In genomic region chr14:24198845-24199524, GRCh38 we compare ENCODE assay signal across 16 cellular contexts. TPM values are rescaled to one million over a fixed set of nuclear protein-coding genes. Genes with fewer than 3 reads are reported as not detected.
DNase-seq lines count a peak whose midpoint lies in the region; ATAC-seq and TF ChIP-seq lines count a peak whose summit lies in the region.
"Had no signal": no experiment of that assay in that cellular context is flagged by ENCODE, and none has a peak within 500 bp of the region (broad histone marks: within the 10 kb centered on the region; RNA-seq: fewer than 3 reads in every experiment).

No MANE protein-coding gene starts in this region.

- peaks cover 51% of the 10 kb centered on the region for H3K36me3 Mint-ChIP-seq in T-helper 2 cell treated with Interferon-gamma antibody and Interleukin-4, amounts not matched to agents 5 μg/mL and 100 μg/mL, for 36 hours (ENCODE audit: low read depth)
- H3K36me3 Mint-ChIP-seq in activated T-helper 2 cell treated with anti-CD3 and anti-CD28 coated beads, Interferon-gamma antibody, Interleukin-2, Interleukin-4, amounts not matched to agents 10 μg/mL and 5 μg/mL and 100 μg/mL, durations not matched to agents 14 hours and 24 hours and 36 hours (ENCODE audit: low read depth): peaks cover 52% of the 10 kb centered on the region
- H3K36me3 Mint-ChIP-seq in naive thymus-derived CD8-positive, alpha-beta T cell: peaks cover 6 to 33% (median 14%) of the 10 kb centered on the region in 3 donors

- DNase-seq in T-helper 2 cell treated with Interferon-gamma antibody and Interleukin-4, amounts not matched to agents 5 μg/mL and 100 μg/mL, for 36 hours (ENCODE audit: low spot score): no peak
- DNase-seq in T-helper 2 cell: no peak
- no peak for DNase-seq in HEK293T (ENCODE audit: extremely low spot score)
- DNase-seq in activated T-helper 2 cell treated with anti-CD3 and anti-CD28 coated beads, Interferon-gamma antibody, Interleukin-2, Interleukin-4, amounts not matched to agents 10 μg/mL and 5 μg/mL and 100 μg/mL, durations not matched to agents 14 hours and 24 hours and 36 hours (ENCODE audit: low spot score): no peak
- DNase-seq in naive thymus-derived CD8-positive, alpha-beta T cell: no peak
- no peak for DNase-seq in OCI-M1 (lab: John Stamatoyannopoulos, UW)
- no peak for DNase-seq in left lung
- DNase-seq: activated CD4-positive, alpha-beta T cell treated with anti-CD3 and anti-CD28 coated beads for 48 hours; activated naive CD4-positive, alpha-beta T cell treated with Interleukin-2 at 50 U/mL for 16 hours; kidney glomerular epithelial cell; NCI-H446 treated with DMSO at 0.1 percent for 48 hours; testis had no signal

- H3K4me3 ChIP-seq in left lung: no peak overlapping the region
- H3K4me3 ChIP-seq: testis had no signal

- peaks cover 15 to 42% of the 10 kb centered on the region in 2 donors for H3K4me1 ChIP-seq in left lung

- H3K4me1 Mint-ChIP-seq in T-helper 2 cell treated with Interferon-gamma antibody and Interleukin-4, amounts not matched to agents 5 μg/mL and 100 μg/mL, for 36 hours (ENCODE audit: low read depth): peaks cover 29% of the 10 kb centered on the region
- H3K4me1 Mint-ChIP-seq in activated T-helper 2 cell treated with anti-CD3 and anti-CD28 coated beads, Interferon-gamma antibody, Interleukin-2, Interleukin-4, amounts not matched to agents 10 μg/mL and 5 μg/mL and 100 μg/mL, durations not matched to agents 14 hours and 24 hours and 36 hours (ENCODE audit: low read depth): peaks cover 28% of the 10 kb centered on the region
- H3K4me1 Mint-ChIP-seq in naive thymus-derived CD8-positive, alpha-beta T cell: peaks cover 27 to 62% (median 50%) of the 10 kb centered on the region in 4 donors

- peak overlapping the region; percentile 33 for H3K4me3 Mint-ChIP-seq in T-helper 2 cell treated with Interferon-gamma antibody and Interleukin-4, amounts not matched to agents 5 μg/mL and 100 μg/mL, for 36 hours
- peak overlapping the region; percentile 56 for H3K4me3 Mint-ChIP-seq in activated T-helper 2 cell treated with anti-CD3 and anti-CD28 coated beads, Interferon-gamma antibody, Interleukin-2, Interleukin-4, amounts not matched to agents 10 μg/mL and 5 μg/mL and 100 μg/mL, durations not matched to agents 14 hours and 24 hours and 36 hours (ENCODE audit: low read depth)
- H3K4me3 Mint-ChIP-seq in naive thymus-derived CD8-positive, alpha-beta T cell: peak overlapping the region in 8 of 10 donors; percentile 32 to 65 (median 42)

- no peak for ATAC-seq in naive thymus-derived CD8-positive, alpha-beta T cell
- ATAC-seq in GM18873 (IDR thresholded peaks at IDR 0.05; ENCODE audit: low FRiP score, unreplicated experiment) (no peak), left lung (no peak)

- H3K36me3 ChIP-seq in left lung: peaks cover 0 to 32% of the 10 kb centered on the region in 2 donors

- H3K27ac Mint-ChIP-seq in T-helper 2 cell treated with Interferon-gamma antibody and Interleukin-4, amounts not matched to agents 5 μg/mL and 100 μg/mL, for 36 hours: peak overlapping the region; percentile 68
- peak overlapping the region; percentile 54 for H3K27ac Mint-ChIP-seq in activated T-helper 2 cell treated with anti-CD3 and anti-CD28 coated beads, Interferon-gamma antibody, Interleukin-2, Interleukin-4, amounts not matched to agents 10 μg/mL and 5 μg/mL and 100 μg/mL, durations not matched to agents 14 hours and 24 hours and 36 hours
- H3K27ac Mint-ChIP-seq in naive thymus-derived CD8-positive, alpha-beta T cell: peak overlapping the region; percentile 16 to 75 (median 66)

- intact Hi-C loops in activated T-helper 2 cell treated with anti-CD3 and anti-CD28 coated beads, Interferon-gamma antibody, Interleukin-2, Interleukin-4, amounts not matched to agents 10 μg/mL and 5 μg/mL and 100 μg/mL, durations not matched to agents 14 hours and 24 hours and 36 hours (cut with micrococcal nuclease): no loop called here
- intact Hi-C loops in left lung (cut with DNase I): no loop called here

- CTCF ChIA-PET in HEK293T (lab: Yijun Ruan, JAX): no interaction called here

- peaks cover 12% of the 10 kb centered on the region for H3K9me3 Mint-ChIP-seq in T-helper 2 cell treated with Interferon-gamma antibody and Interleukin-4, amounts not matched to agents 5 μg/mL and 100 μg/mL, for 36 hours
- peaks cover 11% of the 10 kb centered on the region for H3K9me3 Mint-ChIP-seq in activated T-helper 2 cell treated with anti-CD3 and anti-CD28 coated beads, Interferon-gamma antibody, Interleukin-2, Interleukin-4, amounts not matched to agents 10 μg/mL and 5 μg/mL and 100 μg/mL, durations not matched to agents 14 hours and 24 hours and 36 hours
- H3K9me3 Mint-ChIP-seq in naive thymus-derived CD8-positive, alpha-beta T cell: peaks cover 0 to 8% (median 0%) of the 10 kb centered on the region in 9 donors

- H3K27me3 Mint-ChIP-seq in T-helper 2 cell treated with Interferon-gamma antibody and Interleukin-4, amounts not matched to agents 5 μg/mL and 100 μg/mL, for 36 hours (ENCODE audit: low read depth): no peaks in the 10 kb centered on the region
- H3K27me3 Mint-ChIP-seq in activated T-helper 2 cell treated with anti-CD3 and anti-CD28 coated beads, Interferon-gamma antibody, Interleukin-2, Interleukin-4, amounts not matched to agents 10 μg/mL and 5 μg/mL and 100 μg/mL, durations not matched to agents 14 hours and 24 hours and 36 hours (ENCODE audit: low read depth): no peaks in the 10 kb centered on the region
- H3K27me3 Mint-ChIP-seq in naive thymus-derived CD8-positive, alpha-beta T cell: no peaks in the 10 kb centered on the region

- H3K9me3 ChIP-seq in left lung: peaks cover 0 to 2% of the 10 kb centered on the region in 2 donors
- H3K9me3 ChIP-seq: testis had no signal

- H3K27me3 ChIP-seq in left lung: no peaks in the 10 kb centered on the region
- H3K27me3 ChIP-seq: testis had no signal

- H3K27ac ChIP-seq in left lung: no peak overlapping the region
- H3K27ac ChIP-seq: testis had no signal

- POLR2A ChIA-PET in HEK293T (lab: Yijun Ruan, JAX): interaction anchor here (1.0 kb wide), 1 partner anchor 14 kb away, joined by 4 read pairs; the partner anchor contains the start of gene CHMP4A
- POLR2A ChIA-PET in naive thymus-derived CD8-positive, alpha-beta T cell (lab: Charles Lee): interaction anchor here (1.6 to 1.7 kb wide), 2 partner anchors 13 to 16 kb away, joined by 5 to 6 read pairs; no protein-coding TSS in a partner anchor

- no peak for TF ChIP-seq CTCF in left lung (IDR thresholded peaks at IDR 0.05)

TF ChIP-seq in HEK293T, 16 proteins besides CTCF, POLR2A, EP300 and RAD21:
- TF ChIP-seq ZNF384 (IDR thresholded peaks at IDR 0.05) (0 out of 2 replicates have a peak, but pooled peaks have one; percentile 46), HDGF (IDR thresholded peaks at IDR 0.05; ENCODE audit: borderline replicate concordance) (no peak)

RNA-seq across cellular contexts. Expression of gene TM9SF1, which starts 3.7 kb away (rescaled TPM):
- 27.8 and 30.8 TPM in 2 replicates for total RNA-seq in activated T-helper 2 cell treated with anti-CD3 and anti-CD28 coated beads, Interferon-gamma antibody, Interleukin-2, Interleukin-4, amounts not matched to agents 10 μg/mL and 5 μg/mL and 100 μg/mL, durations not matched to agents 14 hours and 24 hours and 36 hours
- 10 to 100 TPM; 19.4 to 22.1 TPM for total RNA-seq in naive thymus-derived CD8-positive, alpha-beta T cell
- 10 to 100 TPM; 23.1 to 29.8 (median 29.1) TPM for polyA plus RNA-seq in naive thymus-derived CD8-positive, alpha-beta T cell
- 10 to 100 TPM; 64.9 to 72.5 TPM for total RNA-seq in left lung

RNA-seq across cellular contexts. Expression of gene TSSK4, which starts 6.5 kb away (rescaled TPM):
- total RNA-seq in activated T-helper 2 cell treated with anti-CD3 and anti-CD28 coated beads, Interferon-gamma antibody, Interleukin-2, Interleukin-4, amounts not matched to agents 10 μg/mL and 5 μg/mL and 100 μg/mL, durations not matched to agents 14 hours and 24 hours and 36 hours: 0.21 TPM in 1 of 2 replicates, not detected in the other
- 1 to 10 TPM in 1 of 2 experiments, under 1 TPM in 1; 0.30 to 1.1 TPM for total RNA-seq in naive thymus-derived CD8-positive, alpha-beta T cell
- under 1 TPM; 0.79 to 0.95 (median 0.87) TPM for polyA plus RNA-seq in naive thymus-derived CD8-positive, alpha-beta T cell
- under 1 TPM; 0.37 to 0.55 TPM for total RNA-seq in left lung
- total RNA-seq: A172, LHCN-M2 had no signal
- polyA plus RNA-seq: fibroblast of lung had no signal

RNA-seq across cellular contexts. Expression of gene IPO4, which starts 10.4 kb away (rescaled TPM):
- total RNA-seq in activated T-helper 2 cell treated with anti-CD3 and anti-CD28 coated beads, Interferon-gamma antibody, Interleukin-2, Interleukin-4, amounts not matched to agents 10 μg/mL and 5 μg/mL and 100 μg/mL, durations not matched to agents 14 hours and 24 hours and 36 hours: 77.0 and 80.4 TPM in 2 replicates
- total RNA-seq in naive thymus-derived CD8-positive, alpha-beta T cell: 10 to 100 TPM; 24.4 to 24.8 TPM
- 10 to 100 TPM; 20.2 to 27.5 (median 21.1) TPM for polyA plus RNA-seq in naive thymus-derived CD8-positive, alpha-beta T cell
- total RNA-seq in left lung: 10 to 100 TPM; 25.0 to 62.4 TPM

RNA-seq across cellular contexts. Expression of gene CHMP4A, which starts 14.3 kb away (rescaled TPM):
- 80.0 and 82.4 TPM in 2 replicates for total RNA-seq in activated T-helper 2 cell treated with anti-CD3 and anti-CD28 coated beads, Interferon-gamma antibody, Interleukin-2, Interleukin-4, amounts not matched to agents 10 μg/mL and 5 μg/mL and 100 μg/mL, durations not matched to agents 14 hours and 24 hours and 36 hours
- total RNA-seq in naive thymus-derived CD8-positive, alpha-beta T cell: 100 to 1,000 TPM in 1 of 2 experiments, 10 to 100 TPM in 1; 99.4 to 107 TPM
- polyA plus RNA-seq in naive thymus-derived CD8-positive, alpha-beta T cell: 100 to 1,000 TPM; 133 to 144 (median 143) TPM
- 10 to 100 TPM; 35.0 to 46.7 TPM for total RNA-seq in left lung

RNA-seq across cellular contexts. Expression of gene MDP1, which starts 16.9 kb away (rescaled TPM):
- 13.2 and 13.5 TPM in 2 replicates for total RNA-seq in activated T-helper 2 cell treated with anti-CD3 and anti-CD28 coated beads, Interferon-gamma antibody, Interleukin-2, Interleukin-4, amounts not matched to agents 10 μg/mL and 5 μg/mL and 100 μg/mL, durations not matched to agents 14 hours and 24 hours and 36 hours
- 10 to 100 TPM; 13.7 to 15.3 TPM for total RNA-seq in naive thymus-derived CD8-positive, alpha-beta T cell
- polyA plus RNA-seq in naive thymus-derived CD8-positive, alpha-beta T cell: 10 to 100 TPM; 33.8 to 39.1 (median 34.5) TPM
- total RNA-seq in left lung: 10 to 100 TPM; 12.4 to 13.8 TPM
